30 cellular contexts compared by ENCODE assay signal in genomic region chr5:172644711-172645110, GRCh38. TPM values are rescaled to one million over a fixed set of nuclear protein-coding genes. Genes with fewer than 3 reads are reported as not detected.
DNase-seq lines count a peak whose midpoint lies in the region; TF ChIP-seq lines count a peak whose summit lies in the region.
"Had no signal": no experiment of that assay in that cellular context is flagged by ENCODE, and none has a peak within 500 bp of the region (broad histone marks: within the 10 kb centered on the region; RNA-seq: fewer than 3 reads in every experiment).

No MANE protein-coding gene starts in this region.

- peaks cover 0 to 23% (median 0%) of the 10 kb centered on the region in 11 experiments; a peak in 3 of 22 replicates for H3K27me3 ChIP-seq in BLaER1 treated with 17β-estradiol and CSF1 and Interleukin-3, amounts not matched to agents 10 nM and 100 nM
- H3K27me3 ChIP-seq in mucosa of rectum (ENCODE audit: control insufficient read depth in 2 of 2, insufficient read depth in 2 of 2, low read length in 2 of 2) (no peaks in the 10 kb centered on the region), spleen (replicated peaks in 1 of 7) (peaks cover 0 to 55% (median 27%) of the 10 kb centered on the region in 7 donors)
- H3K27me3 ChIP-seq: colonic mucosa had no signal

- H3K4me1 ChIP-seq in BLaER1 treated with 17β-estradiol and CSF1 and Interleukin-3, amounts not matched to agents 10 nM and 100 nM, result peaks cover 63 to 94% (median 87%) of the 10 kb centered on the region in 10 experiments
- H3K4me1 ChIP-seq in mucosa of rectum (ENCODE audit: control insufficient read depth in 2 of 2, insufficient read depth in 2 of 2, low read length in 2 of 2) (peaks cover 53 to 73% of the 10 kb centered on the region in 2 donors), spleen (peaks cover 10 to 38% (median 16%) of the 10 kb centered on the region in 6 donors)

- H3K27ac ChIP-seq in BLaER1 treated with 17β-estradiol and CSF1 and Interleukin-3, amounts not matched to agents 10 nM and 100 nM, result peak overlapping the region in 8 of 11 experiments; percentile 5 to 93 (median 28); a peak in 11 of 22 replicates
- H3K27ac ChIP-seq in coronary artery (peak overlapping the region in 1 of 2 donors; percentile 89), mucosa of rectum (ENCODE audit: low read depth in 2 of 2, low read length in 2 of 2) (peak overlapping the region; percentile 64 to 83), spleen (no peak overlapping the region)
- H3K27ac ChIP-seq: brain microvascular endothelial cell, C4-2B, KMS-11 had no signal

- DNase-seq in coronary artery (ENCODE audit: low spot score) (no peak), spleen (peak; percentile 15), kidney tubule cell (ENCODE audit: low spot score) (no peak), SW480 (ENCODE audit: low spot score) (no peak)
- DNase-seq in activated naive CD4-positive, alpha-beta T cell treated with Interleukin-2 at 50 U/mL for 16 hours, result no peak
- no peak for DNase-seq in central memory CD4-positive, alpha-beta T cell
- DNase-seq: activated CD4-positive, alpha-beta T cell treated with anti-CD3 and anti-CD28 coated beads for 36 hours; activated CD8-positive, alpha-beta memory T cell treated with anti-CD3 and anti-CD28 coated beads for 24 hours; activated gamma-delta T cell treated with Interleukin-2 at 50 U/mL for 16 hours; activated T-cell treated with anti-CD3 and anti-CD28 coated beads, Interleukin-2, amount 50 U/mL, for 24 hours; brain microvascular endothelial cell; Calu3; endodermal cell; mammary epithelial cell; MV-4-11; NCI-H1694; NCI-H2171; NCI-H526 treated with DMSO at 0.1 percent for 48 hours; nucleus accumbens; retina; RPMI8226; stimulated activated naive CD8-positive, alpha-beta T cell treated with anti-CD3 and anti-CD28 coated beads, Interleukin-15, amount 100 ng/mL, for 72 hours; T-helper 2 cell had no signal

- no peaks in the 10 kb centered on the region for H3K9me3 ChIP-seq in BLaER1 treated with 17β-estradiol and CSF1 and Interleukin-3, amounts not matched to agents 10 nM and 100 nM (replicated peaks in 1 of 11)
- H3K9me3 ChIP-seq in mucosa of rectum (ENCODE audit: control insufficient read depth in 2 of 2, low read length in 2 of 2) (no peaks in the 10 kb centered on the region), spleen (no peaks in the 10 kb centered on the region)
- H3K9me3 ChIP-seq: colonic mucosa, SK-N-SH had no signal

- TF ChIP-seq CTCF in coronary artery (IDR thresholded peaks at IDR 0.05) (no peak), spleen (IDR thresholded peaks at IDR 0.05 in 8 of 11, conservative IDR thresholded peaks at IDR 0.05 in 3 of 11) (no peak)

- intact Hi-C loops in spleen (cut with DNase I; ENCODE audit: low total_unique reads), result no loop called here

- no peak for TF ChIP-seq POLR2A in spleen (IDR thresholded peaks at IDR 0.05)

- 79 to 92% (median 88%) methylated on average over 8 of the region's 8 CpGs for WGBS in spleen, 5 donors

- peak overlapping the region; percentile 88 to 100 (median 93) for H3K4me2 ChIP-seq in BLaER1 treated with 17β-estradiol and CSF1 and Interleukin-3, amounts not matched to agents 10 nM and 100 nM
- H3K4me2 ChIP-seq: KMS-11, SK-N-SH had no signal

- H3K9ac ChIP-seq in BLaER1 treated with 17β-estradiol and CSF1 and Interleukin-3, amounts not matched to agents 10 nM and 100 nM, result peak overlapping the region in 5 of 11 experiments; percentile 33 to 92 (median 89); a peak in 7 of 22 replicates
- peak overlapping the region in 1 of 2 donors; percentile 21 for H3K9ac ChIP-seq in mucosa of rectum (ENCODE audit: low read depth in 1 of 2, low read length in 2 of 2)
- H3K9ac ChIP-seq: KMS-11, SK-N-SH had no signal

- H3K4me3 ChIP-seq in BLaER1 treated with 17β-estradiol and CSF1 and Interleukin-3, amounts not matched to agents 10 nM and 100 nM, result peak overlapping the region in 3 of 10 experiments; percentile 0 to 94 (median 91); a peak in 4 of 20 replicates
- peak overlapping the region; percentile 79 for H3K4me3 ChIP-seq in coronary artery
- H3K4me3 ChIP-seq in mucosa of rectum (ENCODE audit: low read length in 2 of 2), result peak overlapping the region in 1 of 2 donors; percentile 2
- H3K4me3 ChIP-seq in spleen, result no peak overlapping the region
- H3K4me3 ChIP-seq: colonic mucosa, GM12878 had no signal

- H4K20me1 ChIP-seq in BLaER1 treated with 17β-estradiol and CSF1 and Interleukin-3, amounts not matched to agents 10 nM and 100 nM, result peaks cover 0 to 54% (median 37%) of the 10 kb centered on the region in 11 experiments; a peak in 18 of 22 replicates

- peaks cover 0 to 54% (median 34%) of the 10 kb centered on the region in 11 experiments; a peak in 16 of 22 replicates for H3K36me3 ChIP-seq in BLaER1 treated with 17β-estradiol and CSF1 and Interleukin-3, amounts not matched to agents 10 nM and 100 nM
- H3K36me3 ChIP-seq in mucosa of rectum (ENCODE audit: control insufficient read depth in 2 of 2, insufficient read depth in 2 of 2, low read length in 2 of 2) (peaks cover 0 to 7% of the 10 kb centered on the region in 2 donors), spleen (no peaks in the 10 kb centered on the region)
- H3K36me3 ChIP-seq: brain microvascular endothelial cell, colonic mucosa had no signal

RNA-seq across cellular contexts. Expression of gene NEURL1B, which starts 3.6 kb away (rescaled TPM):
- 1 to 10 TPM in 6 of 7 donors, under 1 TPM in 1; 0.85 to 2.5 (median 1.6) TPM for total RNA-seq in spleen
- 1 to 10 TPM in 1 of 3 donors, under 1 TPM in 2; 0.26 to 1.0 (median 0.49) TPM for polyA plus RNA-seq in spleen

Comparison
In these comparisons a context has a peak if more than half of its experiments do, and no peak if none do; other contexts are left out.
1. H3K27ac ChIP-seq: peak in BLaER1 treated with 17β-estradiol and CSF1 and Interleukin-3, amounts not matched to agents 10 nM and 100 nM (8 of 11) and mucosa of rectum (2 of 2); none in spleen (0 of 8).